39 cellular contexts compared by ENCODE assay signal in the genomic region with DNA sequence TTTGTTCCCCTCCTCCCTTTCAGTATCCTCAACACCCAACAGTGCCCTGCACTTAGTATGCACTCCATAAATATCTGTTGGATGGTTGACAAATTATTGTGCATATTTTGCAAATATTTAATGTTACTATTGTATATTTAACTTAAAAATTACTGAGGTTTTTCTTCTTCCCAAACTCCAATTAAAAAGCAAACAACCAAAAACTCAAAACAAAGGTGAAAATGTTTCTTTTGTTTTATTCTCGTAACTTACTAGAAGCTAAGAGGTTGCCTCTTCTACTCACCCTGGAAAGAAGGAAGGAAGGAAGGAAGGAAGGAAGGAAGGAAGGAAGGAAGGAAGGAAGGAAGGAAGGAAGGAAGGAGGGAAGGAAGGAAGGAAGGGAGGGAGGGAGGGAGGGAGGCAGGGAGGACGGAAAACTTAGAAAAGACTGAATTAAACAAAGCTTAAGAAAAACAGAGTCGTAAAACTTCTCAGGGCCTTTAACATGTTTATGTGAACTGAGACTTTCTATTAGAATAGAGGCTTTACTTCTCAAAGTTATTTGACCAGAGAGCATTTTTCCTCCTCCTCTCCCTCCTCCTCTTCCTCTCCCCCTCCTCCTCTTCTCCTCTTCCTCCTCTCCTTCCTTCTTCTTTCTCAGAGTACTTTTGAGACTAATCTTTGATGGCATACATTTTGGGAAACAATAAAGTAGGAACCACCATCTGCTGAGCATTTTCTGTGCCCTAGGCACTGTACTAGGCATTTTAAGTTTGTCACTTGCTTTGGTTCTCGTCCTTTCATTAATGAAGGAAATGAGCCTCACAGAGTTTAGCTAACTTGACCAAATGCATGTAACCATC.
"Had no signal": no experiment of that assay in that cellular context is flagged by ENCODE, and none has a peak within 500 bp of the region (broad histone marks: within the 10 kb centered on the region; RNA-seq: fewer than 3 reads in every experiment).

No MANE protein-coding gene starts in this region.

- H3K9me3 ChIP-seq: ascending aorta had no signal

- FAIRE-seq: bronchial epithelial cell, TTC549 had no signal

- ATAC-seq: activated CD4-positive, alpha-beta T cell treated with anti-CD3 and anti-CD28 coated beads for 36 hours; activated CD8-positive, alpha-beta T cell treated with anti-CD3 and anti-CD28 coated beads for 36 hours; activated naive CD8-positive, alpha-beta T cell treated with anti-CD3 and anti-CD28 coated beads, Interleukin-2, amount 50 U/mL, for 24 hours; activated T-cell treated with anti-CD3 and anti-CD28 coated beads, Interleukin-2, amount 50 U/mL, for 4 hours; activated T-cell treated with anti-CD3 and anti-CD28 coated beads, Interleukin-2, amount 50 U/mL, for 72 hours; activated T-helper 17 cell treated with anti-CD3 and anti-CD28 coated beads, Interleukin-2, amount 50 U/mL, for 72 hours had no signal

- H3K27ac ChIP-seq: ascending aorta, cardiac muscle cell, VCaP had no signal

- H3K36me3 ChIP-seq: ascending aorta, cardiac muscle cell had no signal

- H3K9me3 Mint-ChIP-seq: activated B cell treated with CpG ODN at 0.5 μM for 24 hours; activated CD4-positive, alpha-beta memory T cell treated with anti-CD3 and anti-CD28 coated beads for 36 hours; activated CD4-positive, alpha-beta T cell treated with anti-CD3 and anti-CD28 coated beads, Interleukin-2, amount 10 ng/mL, durations not matched to agents 24 days and 14 days; activated CD8-positive, alpha-beta T cell treated with anti-CD3 and anti-CD28 coated beads for 36 hours; activated naive CD8-positive, alpha-beta T cell treated with anti-CD3 and anti-CD28 coated beads, Interleukin-2, amount 10 ng/mL, durations not matched to agents 7 days and 5 days; activated T-cell treated with anti-CD3 and anti-CD28 coated beads, Interleukin-2, amount 50 U/mL, for 4 hours; activated T-helper 1 cell treated with anti-CD3 and anti-CD28 coated beads, Interleukin-12 subunit alpha, Interleukin-12 subunit beta, Interleukin-2, Interleukin-4 antibody, amounts not matched to agents 30 ng/mL and 10 ng/mL and 1 ng/mL, durations not matched to agents 14 hours and 24 hours and 36 hours; brain; T-helper 1 cell treated with Interleukin-12 subunit alpha and Interleukin-12 subunit beta and Interleukin-4 antibody, amounts not matched to agents 30 μg/mL and 1 μg/mL, for 36 hours; T-helper 2 cell treated with Interferon-gamma antibody and Interleukin-4, amounts not matched to agents 5 μg/mL and 100 μg/mL, for 36 hours had no signal

- DNase-seq: activated B cell treated with CpG ODN at 0.5 μM for 24 hours; activated CD4-positive, alpha-beta memory T cell treated with anti-CD3 and anti-CD28 coated beads for 36 hours; activated CD4-positive, alpha-beta T cell treated with anti-CD3 and anti-CD28 coated beads for 1 hour; activated CD4-positive, alpha-beta T cell treated with anti-CD3 and anti-CD28 coated beads for 36 hours; activated CD4-positive, alpha-beta T cell treated with anti-CD3 and anti-CD28 coated beads, Interleukin-2, amount 10 ng/mL, durations not matched to agents 24 days and 14 days; activated CD4-positive, alpha-beta T cell treated with anti-CD3 and anti-CD28 coated beads, Interleukin-2, amount 50 U/mL, for 1 hour; activated CD4-positive, alpha-beta T cell treated with anti-CD3 and anti-CD28 coated beads, Interleukin-2, amount 50 U/mL, for 4 hours; activated CD8-positive, alpha-beta memory T cell treated with anti-CD3 and anti-CD28 coated beads, Interleukin-2, amount 50 U/mL, for 4 hours; activated CD8-positive, alpha-beta T cell treated with anti-CD3 and anti-CD28 coated beads for 36 hours; activated effector memory CD4-positive, alpha-beta T cell treated with Interleukin-2 at 50 U/mL for 16 hours; activated gamma-delta T cell; activated naive CD4-positive, alpha-beta T cell treated with anti-CD3 and anti-CD28 coated beads, Interleukin-2, amount 10 ng/mL, durations not matched to agents 7 days and 5 days; activated naive CD4-positive, alpha-beta T cell treated with Interleukin-2 at 50 U/mL for 16 hours; activated naive CD8-positive, alpha-beta T cell treated with anti-CD3 and anti-CD28 coated beads, Interleukin-2, amount 10 ng/mL, durations not matched to agents 7 days and 5 days; activated naive CD8-positive, alpha-beta T cell treated with anti-CD3 and anti-CD28 coated beads, Interleukin-2, amount 50 U/mL, for 24 hours; activated T-cell treated with anti-CD3 and anti-CD28 coated beads for 4 hours; activated T-cell treated with anti-CD3 and anti-CD28 coated beads, Interleukin-2, amount 50 U/mL, for 1 hour; activated T-cell treated with anti-CD3 and anti-CD28 coated beads, Interleukin-2, amount 50 U/mL, for 4 hours; activated T-cell treated with anti-CD3 and anti-CD28 coated beads, Interleukin-2, amount 50 U/mL, for 72 hours; amygdala; anterior cingulate cortex; caudate nucleus; cerebellar nuclear complex; T-helper 1 cell; T-helper 2 cell; T-helper 9 cell had no signal

- H3K27ac Mint-ChIP-seq: activated B cell treated with CpG ODN at 0.5 μM for 24 hours; activated CD4-positive, alpha-beta memory T cell treated with anti-CD3 and anti-CD28 coated beads for 36 hours; activated CD4-positive, alpha-beta T cell treated with anti-CD3 and anti-CD28 coated beads for 36 hours; activated CD4-positive, alpha-beta T cell treated with anti-CD3 and anti-CD28 coated beads, Interleukin-2, amount 10 ng/mL, durations not matched to agents 24 days and 14 days; activated CD8-positive, alpha-beta T cell treated with anti-CD3 and anti-CD28 coated beads for 36 hours; activated naive CD4-positive, alpha-beta T cell treated with anti-CD3 and anti-CD28 coated beads, Interleukin-2, amount 10 ng/mL, durations not matched to agents 7 days and 5 days; activated naive CD4-positive, alpha-beta T cell treated with anti-CD3 and anti-CD28 coated beads, Interleukin-2, amount 50 U/mL, for 24 hours; activated naive CD8-positive, alpha-beta T cell; activated naive CD8-positive, alpha-beta T cell treated with anti-CD3 and anti-CD28 coated beads, Interleukin-2, amount 10 ng/mL, durations not matched to agents 7 days and 5 days; activated naive CD8-positive, alpha-beta T cell treated with anti-CD3 and anti-CD28 coated beads, Interleukin-2, amount 50 U/mL, for 24 hours; activated T-cell treated with anti-CD3 and anti-CD28 coated beads, Interleukin-2, amount 50 U/mL, for 72 hours; activated T-helper 1 cell treated with anti-CD3 and anti-CD28 coated beads, Interleukin-12 subunit alpha, Interleukin-12 subunit beta, Interleukin-2, Interleukin-4 antibody, amounts not matched to agents 30 ng/mL and 10 ng/mL and 1 ng/mL, durations not matched to agents 14 hours and 24 hours and 36 hours; activated T-helper 17 cell treated with anti-CD3 and anti-CD28 coated beads, Interleukin-2, amount 50 U/mL, for 72 hours; brain; T-helper 1 cell treated with Interleukin-12 subunit alpha and Interleukin-12 subunit beta and Interleukin-4 antibody, amounts not matched to agents 30 μg/mL and 1 μg/mL, for 36 hours; T-helper 2 cell treated with Interferon-gamma antibody and Interleukin-4, amounts not matched to agents 5 μg/mL and 100 μg/mL, for 36 hours had no signal

- H3K4me1 Mint-ChIP-seq: activated B cell treated with CpG ODN at 0.5 μM for 24 hours; activated CD4-positive, alpha-beta T cell treated with anti-CD3 and anti-CD28 coated beads for 36 hours; activated CD4-positive, alpha-beta T cell treated with anti-CD3 and anti-CD28 coated beads, Interleukin-2, amount 10 ng/mL, durations not matched to agents 24 days and 14 days; activated naive CD4-positive, alpha-beta T cell treated with anti-CD3 and anti-CD28 coated beads, Interleukin-2, amount 10 ng/mL, durations not matched to agents 7 days and 5 days; activated naive CD4-positive, alpha-beta T cell treated with anti-CD3 and anti-CD28 coated beads, Interleukin-2, amount 50 U/mL, for 24 hours; activated naive CD8-positive, alpha-beta T cell treated with anti-CD3 and anti-CD28 coated beads, Interleukin-2, amount 10 ng/mL, durations not matched to agents 7 days and 5 days; activated naive CD8-positive, alpha-beta T cell treated with anti-CD3 and anti-CD28 coated beads, Interleukin-2, amount 50 U/mL, for 24 hours; activated T-helper 17 cell treated with anti-CD3 and anti-CD28 coated beads, Interleukin-2, amount 50 U/mL, for 72 hours; central memory CD8-positive, alpha-beta T cell had no signal

- H3K27me3 Mint-ChIP-seq: activated B cell treated with CpG ODN at 0.5 μM for 24 hours; activated CD4-positive, alpha-beta memory T cell treated with anti-CD3 and anti-CD28 coated beads for 36 hours; activated CD4-positive, alpha-beta T cell treated with anti-CD3 and anti-CD28 coated beads, Interleukin-2, amount 10 ng/mL, durations not matched to agents 24 days and 14 days; activated CD8-positive, alpha-beta T cell treated with anti-CD3 and anti-CD28 coated beads for 36 hours; activated naive CD4-positive, alpha-beta T cell treated with anti-CD3 and anti-CD28 coated beads, Interleukin-2, amount 10 ng/mL, durations not matched to agents 7 days and 5 days; activated naive CD4-positive, alpha-beta T cell treated with anti-CD3 and anti-CD28 coated beads, Interleukin-2, amount 50 U/mL, for 24 hours; activated naive CD8-positive, alpha-beta T cell treated with anti-CD3 and anti-CD28 coated beads, Interleukin-2, amount 50 U/mL, for 24 hours; central memory CD8-positive, alpha-beta T cell had no signal

- H3K27me3 ChIP-seq: ascending aorta, cardiac muscle cell had no signal

- H3K4me3 ChIP-seq: ascending aorta, cardiac muscle cell had no signal

- H3K36me3 Mint-ChIP-seq: activated CD4-positive, alpha-beta memory T cell treated with anti-CD3 and anti-CD28 coated beads for 36 hours; activated naive CD4-positive, alpha-beta T cell treated with anti-CD3 and anti-CD28 coated beads, Interleukin-2, amount 10 ng/mL, durations not matched to agents 7 days and 5 days; activated naive CD4-positive, alpha-beta T cell treated with anti-CD3 and anti-CD28 coated beads, Interleukin-2, amount 50 U/mL, for 24 hours; activated naive CD8-positive, alpha-beta T cell; activated naive CD8-positive, alpha-beta T cell treated with anti-CD3 and anti-CD28 coated beads, Interleukin-2, amount 10 ng/mL, durations not matched to agents 7 days and 5 days; brain had no signal

- H3K4me1 ChIP-seq: ascending aorta had no signal

- H3K4me3 Mint-ChIP-seq: activated B cell treated with CpG ODN at 0.5 μM for 24 hours; activated CD4-positive, alpha-beta memory T cell treated with anti-CD3 and anti-CD28 coated beads for 36 hours; activated CD4-positive, alpha-beta T cell treated with anti-CD3 and anti-CD28 coated beads for 36 hours; activated CD4-positive, alpha-beta T cell treated with anti-CD3 and anti-CD28 coated beads, Interleukin-2, amount 10 ng/mL, durations not matched to agents 24 days and 14 days; activated CD8-positive, alpha-beta T cell treated with anti-CD3 and anti-CD28 coated beads for 36 hours; activated naive CD4-positive, alpha-beta T cell treated with anti-CD3 and anti-CD28 coated beads, Interleukin-2, amount 10 ng/mL, durations not matched to agents 7 days and 5 days; activated naive CD4-positive, alpha-beta T cell treated with anti-CD3 and anti-CD28 coated beads, Interleukin-2, amount 50 U/mL, for 24 hours; activated naive CD8-positive, alpha-beta T cell; activated naive CD8-positive, alpha-beta T cell treated with anti-CD3 and anti-CD28 coated beads, Interleukin-2, amount 10 ng/mL, durations not matched to agents 7 days and 5 days; activated naive CD8-positive, alpha-beta T cell treated with anti-CD3 and anti-CD28 coated beads, Interleukin-2, amount 50 U/mL, for 24 hours; activated T-cell treated with anti-CD3 and anti-CD28 coated beads, Interleukin-2, amount 50 U/mL, for 4 hours; activated T-cell treated with anti-CD3 and anti-CD28 coated beads, Interleukin-2, amount 50 U/mL, for 72 hours; activated T-helper 1 cell treated with anti-CD3 and anti-CD28 coated beads, Interleukin-12 subunit alpha, Interleukin-12 subunit beta, Interleukin-2, Interleukin-4 antibody, amounts not matched to agents 30 ng/mL and 10 ng/mL and 1 ng/mL, durations not matched to agents 14 hours and 24 hours and 36 hours; activated T-helper 17 cell treated with anti-CD3 and anti-CD28 coated beads, Interleukin-2, amount 50 U/mL, for 72 hours; brain; central memory CD8-positive, alpha-beta T cell; T-helper 1 cell treated with Interleukin-12 subunit alpha and Interleukin-12 subunit beta and Interleukin-4 antibody, amounts not matched to agents 30 μg/mL and 1 μg/mL, for 36 hours; T-helper 2 cell treated with Interferon-gamma antibody and Interleukin-4, amounts not matched to agents 5 μg/mL and 100 μg/mL, for 36 hours had no signal
